ENCODE assay signal across 8 cellular contexts in genomic region chr7:3063016-3063753, GRCh38. TPM values are rescaled to one million over a fixed set of nuclear protein-coding genes. Genes with fewer than 3 reads are reported as not detected.
DNase-seq lines count a peak whose midpoint lies in the region; ATAC-seq lines count a peak whose summit lies in the region.

No MANE protein-coding gene starts in this region.

- no peaks in the 10 kb centered on the region for H3K36me3 ChIP-seq in trophoblast cell (ENCODE audit: control insufficient read depth in 1 of 2, insufficient read depth in 2 of 2, low read length in 2 of 2)

- H3K27me3 ChIP-seq in trophoblast cell (ENCODE audit: insufficient read depth, low read length), result no peaks in the 10 kb centered on the region

- H3K79me1 ChIP-seq in trophoblast cell (ENCODE audit: low read length), result no peaks in the 10 kb centered on the region

- no peak overlapping the region for H3K4me3 ChIP-seq in trophoblast cell (ENCODE audit: low read depth, low read length)

- H3K27ac ChIP-seq in trophoblast cell (ENCODE audit: low read depth, low read length), result no peak overlapping the region

- 98% methylated on average over 2 of the region's 7 CpGs for WGBS in trophoblast cell (ENCODE audit: extremely low coverage, insufficient coverage, insufficient read length)

- no peak overlapping the region for H3K14ac ChIP-seq in trophoblast cell (ENCODE audit: low read length)

- no peak overlapping the region for H2BK120ac ChIP-seq in trophoblast cell (ENCODE audit: insufficient read depth, low read length, poor library complexity)

- no peak overlapping the region for H3K9ac ChIP-seq in trophoblast cell (ENCODE audit: low read length)

- no peaks in the 10 kb centered on the region for H3K4me1 ChIP-seq in trophoblast cell (ENCODE audit: control insufficient read depth in 1 of 2, insufficient read depth in 2 of 2, low read length in 2 of 2)

- no peak overlapping the region for H2BK12ac ChIP-seq in trophoblast cell (ENCODE audit: low read length)

- peak; percentile 89 for ATAC-seq in GM19328 (IDR thresholded peaks at IDR 0.05; ENCODE audit: unreplicated experiment)
- ATAC-seq in HG03354 (IDR thresholded peaks at IDR 0.05; ENCODE audit: poor library complexity, severe bottlenecking, unreplicated experiment), result peak; percentile 86

- H2BK5ac ChIP-seq in trophoblast cell (ENCODE audit: low read depth, low read length, poor library complexity), result no peak overlapping the region

- no peak overlapping the region for H3K18ac ChIP-seq in trophoblast cell (ENCODE audit: low read length)

- H3K23ac ChIP-seq in trophoblast cell (ENCODE audit: low read length), result no peak overlapping the region

- H4K91ac ChIP-seq in trophoblast cell (ENCODE audit: low read depth, low read length), result no peak overlapping the region

- no peaks in the 10 kb centered on the region for H3K79me2 ChIP-seq in trophoblast cell (ENCODE audit: control insufficient read depth, insufficient read depth, low read length, poor library complexity)

- H2AFZ ChIP-seq in trophoblast cell (ENCODE audit: insufficient read depth, low read length, poor library complexity), result no peak overlapping the region

- no peak overlapping the region for H2AK5ac ChIP-seq in trophoblast cell (ENCODE audit: low read length)

- DNase-seq in activated T-cell treated with anti-CD3 and anti-CD28 coated beads for 48 hours (ENCODE audit: low read depth) (peak; percentile 74), COLO668 (lab: John Stamatoyannopoulos, UW; ENCODE audit: unreplicated experiment) (no peak), NCI-H524 treated with DMSO at 0.1 percent for 48 hours (lab: John Stamatoyannopoulos, UW) (no peak), trophoblast cell (no peak), NCI-H2196 (lab: John Stamatoyannopoulos, UW; ENCODE audit: unreplicated experiment) (no peak)
- peak; percentile 57 to 77 (median 70) for DNase-seq in stimulated activated CD4-positive, alpha-beta T cell treated with anti-CD3 and anti-CD28 coated beads, TNF-alpha, amount 100 ng/mL, for 4 hours (ENCODE audit: low read depth in 3 of 3)

- H3K9me3 ChIP-seq in trophoblast cell (ENCODE audit: insufficient read depth, low read depth, low read length), result no peaks in the 10 kb centered on the region

- no peak overlapping the region for H4K8ac ChIP-seq in trophoblast cell (ENCODE audit: low read depth, low read length)

- H3K4ac ChIP-seq in trophoblast cell (ENCODE audit: low read depth, low read length), result no peak overlapping the region

- H4K12ac ChIP-seq in trophoblast cell (ENCODE audit: low read depth, low read length), result no peak overlapping the region

- no peak overlapping the region for H3K4me2 ChIP-seq in trophoblast cell (ENCODE audit: low read length)

RNA-seq across cellular contexts. Expression of gene CARD11, which starts 19.5 kb away (rescaled TPM):
- polyA plus RNA-seq in trophoblast cell (2013), result 2.4 and 2.7 TPM in 2 replicates

Comparison
In these comparisons a context has a peak if more than half of its experiments do, and no peak if none do; other contexts are left out.
1. DNase-seq: peak in activated T-cell treated with anti-CD3 and anti-CD28 coated beads for 48 hours (single experiment) and stimulated activated CD4-positive, alpha-beta T cell treated with anti-CD3 and anti-CD28 coated beads, TNF-alpha, amount 100 ng/mL, for 4 hours (3 of 3); none in COLO668 (single experiment), NCI-H524 treated with DMSO at 0.1 percent for 48 hours (single experiment), trophoblast cell (0 of 2) and NCI-H2196 (single experiment).